22 cellular contexts compared by ENCODE assay signal in genomic region chr21:35963920-35964451, GRCh38.
DNase-seq lines count a peak whose midpoint lies in the region; ATAC-seq and TF ChIP-seq lines count a peak whose summit lies in the region.
"Had no signal": no experiment of that assay in that cellular context is flagged by ENCODE, and none has a peak within 500 bp of the region (broad histone marks: within the 10 kb centered on the region; RNA-seq: fewer than 3 reads in every experiment).

No MANE protein-coding gene starts in this region.

- H3K27ac ChIP-seq in SK-N-SH (ENCODE audit: low read depth in 2 of 2, low read length in 1 of 2), result no peak overlapping the region
- H3K27ac ChIP-seq: gastroesophageal sphincter, HL-60, KMS-11, transverse colon had no signal

- no peak for TF ChIP-seq CTCF in LNCaP clone FGC (IDR thresholded peaks at IDR 0.05; ENCODE audit: control insufficient read depth, extremely low read depth, insufficient read depth)
- TF ChIP-seq CTCF in SK-N-SH (IDR thresholded peaks at IDR 0.05), result no peak

- no peaks in the 10 kb centered on the region for H3K36me3 ChIP-seq in SK-N-SH (replicated peaks in 1 of 2; ENCODE audit: control insufficient read depth in 1 of 2, insufficient read depth in 2 of 2, low read length in 1 of 2)
- H3K36me3 ChIP-seq: gastroesophageal sphincter, transverse colon had no signal

- no peaks in the 10 kb centered on the region for H4K20me1 ChIP-seq in SK-N-SH (ENCODE audit: insufficient read depth)

- peak; percentile 12 for DNase-seq in EL
- peak; percentile 49 for DNase-seq in LNCaP clone FGC (ENCODE audit: low read depth)
- DNase-seq in SK-N-SH, result no peak
- peak; percentile 25 for DNase-seq in iPS DF 19.7 (ENCODE audit: low read depth, low spot score)
- DNase-seq in RPMI8226, result no peak
- DNase-seq in activated T-cell treated with anti-CD3 and anti-CD28 coated beads, Interleukin-2, amount 50 U/mL, for 4 hours, result no peak
- no peak for DNase-seq in 8988T
- DNase-seq in NCI-H146 (lab: John Stamatoyannopoulos, UW), result no peak
- DNase-seq: activated CD4-positive, alpha-beta T cell treated with anti-CD3 and anti-CD28 coated beads, Interleukin-2, amount 50 U/mL, for 4 hours; activated T-cell treated with anti-CD3 and anti-CD28 coated beads, Interleukin-2, amount 50 U/mL, for 72 hours; C1 segment of cervical spinal cord; DMS79 treated with DMSO at 0.1 percent for 48 hours; NCI-H510A treated with DMSO at 0.1 percent for 48 hours; nucleus accumbens; right cardiac atrium; stimulated activated naive CD4-positive, alpha-beta T cell; transverse colon had no signal

- POLR2A ChIA-PET in SK-N-SH (lab: Yijun Ruan, JAX), result no interaction called here

- no peak for TF ChIP-seq RAD21 in SK-N-SH (IDR thresholded peaks at IDR 0.05; ENCODE audit: low read length)

- H3K27me3 Mint-ChIP-seq in activated T-cell treated with anti-CD3 and anti-CD28 coated beads, Interleukin-2, amount 50 U/mL, for 4 hours (ENCODE audit: low read depth), result peaks cover 24% of the 10 kb centered on the region

- H3K4me3 Mint-ChIP-seq in activated T-cell treated with anti-CD3 and anti-CD28 coated beads, Interleukin-2, amount 50 U/mL, for 4 hours, result no peak overlapping the region
- H3K4me3 Mint-ChIP-seq: activated naive CD8-positive, alpha-beta T cell; activated T-cell treated with anti-CD3 and anti-CD28 coated beads, Interleukin-2, amount 50 U/mL, for 72 hours; brain had no signal

- peaks cover 21% of the 10 kb centered on the region; the same call in 1 of the 2 replicates for H3K27me3 ChIP-seq in SK-N-SH (ENCODE audit: insufficient read depth)
- H3K27me3 ChIP-seq: transverse colon had no signal

- no peaks in the 10 kb centered on the region for H3K9me3 ChIP-seq in SK-N-SH
- H3K9me3 ChIP-seq: gastroesophageal sphincter, transverse colon had no signal

- H2AFZ ChIP-seq in SK-N-SH (ENCODE audit: low read depth), result no peak overlapping the region

- no peaks in the 10 kb centered on the region for H3F3A ChIP-seq in SK-N-SH (replicated peaks; ENCODE audit: insufficient read depth)

- H3K4me1 ChIP-seq in SK-N-SH (ENCODE audit: control insufficient read depth in 1 of 2, insufficient read depth in 2 of 2, low read depth in 1 of 2, low read length in 1 of 2), result no peaks in the 10 kb centered on the region
- H3K4me1 ChIP-seq: gastroesophageal sphincter, transverse colon had no signal

- no peak overlapping the region for H3K4me3 ChIP-seq in LNCaP clone FGC (ENCODE audit: low read depth, low read length)
- H3K4me3 ChIP-seq in SK-N-SH (ENCODE audit: low read depth in 2 of 2, low read length in 1 of 2), result no peak overlapping the region
- H3K4me3 ChIP-seq: gastroesophageal sphincter, transverse colon had no signal

- H3K79me2 ChIP-seq in SK-N-SH (ENCODE audit: insufficient read depth), result no peaks in the 10 kb centered on the region

- no peaks in the 10 kb centered on the region for H3K4me1 Mint-ChIP-seq in activated T-cell treated with anti-CD3 and anti-CD28 coated beads, Interleukin-2, amount 50 U/mL, for 4 hours (ENCODE audit: low read depth)
- H3K4me1 Mint-ChIP-seq: brain had no signal

- no peak for ATAC-seq in activated T-cell treated with anti-CD3 and anti-CD28 coated beads, Interleukin-2, amount 50 U/mL, for 4 hours
- ATAC-seq: activated T-cell treated with anti-CD3 and anti-CD28 coated beads, Interleukin-2, amount 50 U/mL, for 72 hours; gastroesophageal sphincter; right cardiac atrium had no signal

- H3K4me2 ChIP-seq in SK-N-SH, result no peak overlapping the region
- H3K4me2 ChIP-seq: KMS-11 had no signal

- no peaks in the 10 kb centered on the region for H3K9me3 Mint-ChIP-seq in activated T-cell treated with anti-CD3 and anti-CD28 coated beads, Interleukin-2, amount 50 U/mL, for 4 hours
- H3K9me3 Mint-ChIP-seq: activated T-cell treated with anti-CD3 and anti-CD28 coated beads, Interleukin-2, amount 50 U/mL, for 72 hours; brain had no signal

- H3K36me3 Mint-ChIP-seq in activated T-cell treated with anti-CD3 and anti-CD28 coated beads, Interleukin-2, amount 50 U/mL, for 4 hours (ENCODE audit: insufficient read depth), result no peaks in the 10 kb centered on the region
- H3K36me3 Mint-ChIP-seq: brain had no signal

- CTCF ChIA-PET in SK-N-SH (lab: Yijun Ruan, JAX), result no interaction called here

- no peak for TF ChIP-seq EP300 in SK-N-SH (IDR thresholded peaks at IDR 0.05; ENCODE audit: borderline replicate concordance in 1 of 2, low read depth in 1 of 2, low read length in 1 of 2)

- 38% methylated on average over 8 of the region's 9 CpGs for WGBS in SK-N-SH (ENCODE audit: low lambda C conversion rate)

- H3K9me2 ChIP-seq in SK-N-SH, result no peaks in the 10 kb centered on the region

- no peak overlapping the region for H3K9ac ChIP-seq in SK-N-SH
- H3K9ac ChIP-seq: KMS-11 had no signal

TF ChIP-seq in SK-N-SH, 30 proteins besides CTCF, POLR2A, EP300 and RAD21:
- TF ChIP-seq POLR2AphosphoS5 (IDR thresholded peaks at IDR 0.05; ENCODE audit: low read depth, low read length) (peak; percentile 42; the same call in 1 of the 2 replicates), RFX5 (IDR thresholded peaks at IDR 0.05; ENCODE audit: low read length) (no peak), ZBTB33 (IDR thresholded peaks at IDR 0.05; ENCODE audit: borderline replicate concordance, low read depth) (no peak)

Comparison
In these comparisons a context has a peak if more than half of its experiments do, and no peak if none do; other contexts are left out.
1. DNase-seq: peak in EL (single experiment), LNCaP clone FGC (single experiment) and iPS DF 19.7 (single experiment); none in SK-N-SH (single experiment), RPMI8226 (single experiment), activated T-cell treated with anti-CD3 and anti-CD28 coated beads, Interleukin-2, amount 50 U/mL, for 4 hours (single experiment), 8988T (single experiment) and NCI-H146 (single experiment).